ENCODE assay signal across 8 cellular contexts in genomic region chr2:237923507-237924163, GRCh38. TPM values are rescaled to one million over a fixed set of nuclear protein-coding genes. Genes with fewer than 3 reads are reported as not detected.
DNase-seq lines count a peak whose midpoint lies in the region; ATAC-seq and TF ChIP-seq lines count a peak whose summit lies in the region.

No MANE protein-coding gene starts in this region.

- H3K4me1 ChIP-seq in rectal smooth muscle tissue (ENCODE audit: control insufficient read depth, insufficient read depth, low read length) (no peaks in the 10 kb centered on the region), vagina (peaks cover 12% of the 10 kb centered on the region)

- ATAC-seq in HG03159 (IDR thresholded peaks at IDR 0.05; ENCODE audit: unreplicated experiment) (peak; percentile 88), Right ventricle myocardium superior (ENCODE audit: poor library complexity) (peak; percentile 98)

- no peak overlapping the region for H3K9ac ChIP-seq in rectal smooth muscle tissue (ENCODE audit: low read length)

- H3K36me3 ChIP-seq in rectal smooth muscle tissue (ENCODE audit: control insufficient read depth, insufficient read depth, low read length) (no peaks in the 10 kb centered on the region), vagina (no peaks in the 10 kb centered on the region)

- in situ Hi-C loops in GM13977 (cut with MboI; ENCODE audit: low pct_unique_long_range_greater_than_20kb, low sequenced_read_pairs, unreplicated experiment), result no loop called here

- H3K4me3 ChIP-seq in rectal smooth muscle tissue (ENCODE audit: low read length) (peak overlapping the region; percentile 24), vagina (peak overlapping the region in 1 of 2 donors; percentile 19)

- intact Hi-C loops in activated naive CD4-positive, alpha-beta T cell treated with anti-CD3 and anti-CD28 coated beads for 36 hours (cut with micrococcal nuclease), result loop anchor here (2.0 to 5.0 kb wide), 4 partner anchors 45 to 139 kb away; partner anchors contain the start of gene SCLY
- intact Hi-C loops in Right ventricle myocardium superior (cut with DNase I), result loop anchor here (5.0 kb wide), 1 partner anchor 34 kb away; no protein-coding TSS in a partner anchor
- intact Hi-C loops in vagina (cut with DNase I), result loop anchor here (2.0 kb wide), 1 partner anchor 65 kb away; the partner anchor contains the start of gene RAMP1

- peaks cover 21% of the 10 kb centered on the region for H3K4me1 Mint-ChIP-seq in activated naive CD4-positive, alpha-beta T cell treated with anti-CD3 and anti-CD28 coated beads for 36 hours (ENCODE audit: low read depth)

- TF ChIP-seq CTCF in GM13977 (IDR thresholded peaks at IDR 0.05; ENCODE audit: extremely low read depth, insufficient read depth, missing control alignments) (peak; percentile 96), vagina (IDR thresholded peaks at IDR 0.05) (peak; percentile 76 to 96 (median 95))

- no peaks in the 10 kb centered on the region for H3K27me3 ChIP-seq in rectal smooth muscle tissue (ENCODE audit: control insufficient read depth, insufficient read depth, low read length)
- no peaks in the 10 kb centered on the region for H3K27me3 ChIP-seq in vagina

- H3K9me3 Mint-ChIP-seq in activated naive CD4-positive, alpha-beta T cell treated with anti-CD3 and anti-CD28 coated beads for 36 hours, result no peaks in the 10 kb centered on the region

- H3K27ac Mint-ChIP-seq in activated naive CD4-positive, alpha-beta T cell treated with anti-CD3 and anti-CD28 coated beads for 36 hours, result no peak overlapping the region

- peak overlapping the region; percentile 52 for H3K4me3 Mint-ChIP-seq in activated naive CD4-positive, alpha-beta T cell treated with anti-CD3 and anti-CD28 coated beads for 36 hours

- no peaks in the 10 kb centered on the region for H3K9me3 ChIP-seq in vagina

- no peak for TF ChIP-seq POLR2A in vagina (IDR thresholded peaks at IDR 0.05)

- DNase-seq in GM13977 (ENCODE audit: low spot score) (peak; percentile 95), SK-N-DZ (ENCODE audit: low spot score) (peak; percentile 61), Right ventricle myocardium superior (peak; percentile 86), vagina (ENCODE audit: extremely low spot score in 2 of 2) (no peak), Ammon's horn (ENCODE audit: low spot score) (no peak)
- DNase-seq in activated naive CD4-positive, alpha-beta T cell treated with anti-CD3 and anti-CD28 coated beads for 36 hours, result peak; percentile 80

- no peaks in the 10 kb centered on the region for H3K36me3 Mint-ChIP-seq in activated naive CD4-positive, alpha-beta T cell treated with anti-CD3 and anti-CD28 coated beads for 36 hours (ENCODE audit: low read depth)

- CTCF ChIA-PET in activated naive CD4-positive, alpha-beta T cell treated with anti-CD3 and anti-CD28 coated beads for 36 hours (lab: Charles Lee), result interaction anchor here (0.5 to 1.6 kb wide), 16 partner anchors 8 to 992 kb away, joined by 3 to 7 read pairs (median 4); no protein-coding TSS in a partner anchor

- H3K27ac ChIP-seq in rectal smooth muscle tissue (ENCODE audit: low read depth, low read length) (peak overlapping the region; percentile 48), vagina (peak overlapping the region; percentile 56)

- H3K27me3 Mint-ChIP-seq in activated naive CD4-positive, alpha-beta T cell treated with anti-CD3 and anti-CD28 coated beads for 36 hours (ENCODE audit: low read depth), result no peaks in the 10 kb centered on the region

RNA-seq across cellular contexts. Expression of gene UBE2F, which starts 43.2 kb away (rescaled TPM):
- polyA plus RNA-seq in SK-N-DZ (2014; cell fraction: cytosol; rRNA removed), result 86.8 and 105 TPM in 2 replicates
- polyA plus RNA-seq in SK-N-DZ (2014; cell fraction: nucleus; rRNA removed), result 52.7 and 56.0 TPM in 2 replicates
- total RNA-seq in activated naive CD4-positive, alpha-beta T cell treated with anti-CD3 and anti-CD28 coated beads for 36 hours, result 10 to 100 TPM; 43.4 to 45.5 TPM
- 65.1 TPM for total RNA-seq in Right ventricle myocardium superior
- 57.0 TPM for total RNA-seq in vagina

Comparison
In these comparisons a context has a peak if more than half of its experiments do, and no peak if none do; other contexts are left out.
1. DNase-seq: peak in GM13977 (single experiment), SK-N-DZ (single experiment), activated naive CD4-positive, alpha-beta T cell treated with anti-CD3 and anti-CD28 coated beads for 36 hours (single experiment) and Right ventricle myocardium superior (single experiment); none in vagina (0 of 2) and Ammon's horn (single experiment).